ENCODE assay signal across 8 cellular contexts in genomic region chr15:42920281-42921048, GRCh38. TPM values are rescaled to one million over a fixed set of nuclear protein-coding genes. Genes with fewer than 3 reads are reported as not detected.
DNase-seq lines count a peak whose midpoint lies in the region; ATAC-seq lines count a peak whose summit lies in the region.

TTBK2 (minus strand) TSS chr15:42920778; CDS start chr15:42878617, 42,161 bp downstream.

- intact Hi-C loops in activated T-helper 1 cell treated with anti-CD3 and anti-CD28 coated beads, Interleukin-12 subunit alpha, Interleukin-12 subunit beta, Interleukin-2, Interleukin-4 antibody, amounts not matched to agents 30 ng/mL and 10 ng/mL and 1 ng/mL, durations not matched to agents 14 hours and 24 hours and 36 hours (cut with micrococcal nuclease): loop anchor here (1.0 to 5.0 kb wide), 9 partner anchors 183 to 948 kb away; partner anchors contain the start of genes CCNDBP1, CDAN1, EHD4 and GANC

- peak within 1 kb of the TSS; percentile 79 for H3K9ac ChIP-seq in Karpas-422 (ENCODE audit: low read length)

- no peaks in the 10 kb centered on the region for H3K9me2 ChIP-seq in Karpas-422 (replicated peaks; ENCODE audit: insufficient read depth, low read length)

- peak; percentile 92 for DNase-seq in DMS79 treated with DMSO at 0.1 percent for 48 hours (lab: John Stamatoyannopoulos, UW)
- peak; percentile 99 for DNase-seq in Karpas-422
- DNase-seq in RKO (ENCODE audit: low spot score): peak; percentile 98
- DNase-seq in activated T-helper 1 cell treated with anti-CD3 and anti-CD28 coated beads, Interleukin-12 subunit alpha, Interleukin-12 subunit beta, Interleukin-2, Interleukin-4 antibody, amounts not matched to agents 30 ng/mL and 10 ng/mL and 1 ng/mL, durations not matched to agents 14 hours and 24 hours and 36 hours (ENCODE audit: low spot score): peak; percentile 96
- peak; percentile 98 for DNase-seq in fibroblast of gingiva (ENCODE audit: low read depth)
- DNase-seq in naive B cell: peak; percentile 97

- H3K27me3 ChIP-seq in Karpas-422 (ENCODE audit: low read length): no peaks in the 10 kb centered on the region

- H3K4me1 ChIP-seq in Karpas-422 (ENCODE audit: low read length): peaks cover 47% of the 10 kb centered on the region

- peak within 1 kb of the TSS; percentile 98 for H3K4me2 ChIP-seq in Karpas-422 (ENCODE audit: low read depth, low read length, poor library complexity, severe bottlenecking)

- no peaks in the 10 kb centered on the region for H3K9me3 Mint-ChIP-seq in activated T-helper 1 cell treated with anti-CD3 and anti-CD28 coated beads, Interleukin-12 subunit alpha, Interleukin-12 subunit beta, Interleukin-2, Interleukin-4 antibody, amounts not matched to agents 30 ng/mL and 10 ng/mL and 1 ng/mL, durations not matched to agents 14 hours and 24 hours and 36 hours
- peaks cover 0 to 1% (median 0%) of the 10 kb centered on the region in 7 donors for H3K9me3 Mint-ChIP-seq in naive B cell
- H3K9me3 Mint-ChIP-seq in stimulated activated memory B cell treated with anti-CD40 and anti-IgM and Interleukin-4, amounts not matched to agents 10 μg/mL and 1 μg/mL and 100 μg/mL, for 72 hours: no peaks in the 10 kb centered on the region

- peak; percentile 89 for ATAC-seq in GM21825 (IDR thresholded peaks at IDR 0.05; ENCODE audit: unreplicated experiment)
- ATAC-seq in naive B cell (ENCODE audit: low read depth in 2 of 2): peak; percentile 92 to 94
- ATAC-seq in stimulated activated memory B cell treated with anti-CD40 and anti-IgM and Interleukin-4, amounts not matched to agents 10 μg/mL and 1 μg/mL and 100 μg/mL, for 72 hours: peak; percentile 99

- peak within 1 kb of the TSS; percentile 100 for H2AFZ ChIP-seq in Karpas-422 (ENCODE audit: low read length)

- peak within 1 kb of the TSS; percentile 98 for H3K4me3 Mint-ChIP-seq in activated T-helper 1 cell treated with anti-CD3 and anti-CD28 coated beads, Interleukin-12 subunit alpha, Interleukin-12 subunit beta, Interleukin-2, Interleukin-4 antibody, amounts not matched to agents 30 ng/mL and 10 ng/mL and 1 ng/mL, durations not matched to agents 14 hours and 24 hours and 36 hours
- peak within 1 kb of the TSS; percentile 93 to 99 (median 97) for H3K4me3 Mint-ChIP-seq in naive B cell
- peak within 1 kb of the TSS; percentile 94 for H3K4me3 Mint-ChIP-seq in stimulated activated memory B cell treated with anti-CD40 and anti-IgM and Interleukin-4, amounts not matched to agents 10 μg/mL and 1 μg/mL and 100 μg/mL, for 72 hours

- H3K4me1 Mint-ChIP-seq in activated T-helper 1 cell treated with anti-CD3 and anti-CD28 coated beads, Interleukin-12 subunit alpha, Interleukin-12 subunit beta, Interleukin-2, Interleukin-4 antibody, amounts not matched to agents 30 ng/mL and 10 ng/mL and 1 ng/mL, durations not matched to agents 14 hours and 24 hours and 36 hours (ENCODE audit: low read depth): peaks cover 39% of the 10 kb centered on the region
- H3K4me1 Mint-ChIP-seq in naive B cell: peaks cover 33 to 37% (median 34%) of the 10 kb centered on the region in 3 donors
- peaks cover 39% of the 10 kb centered on the region for H3K4me1 Mint-ChIP-seq in stimulated activated memory B cell treated with anti-CD40 and anti-IgM and Interleukin-4, amounts not matched to agents 10 μg/mL and 1 μg/mL and 100 μg/mL, for 72 hours

- peaks cover 48% of the 10 kb centered on the region for H3K79me2 ChIP-seq in Karpas-422 (ENCODE audit: low read length)

- peak within 1 kb of the TSS; percentile 61 for H3K27ac ChIP-seq in Karpas-422 (ENCODE audit: low read length)

- H3K9me3 ChIP-seq in Karpas-422 (ENCODE audit: low read length): no peaks in the 10 kb centered on the region

- no peaks in the 10 kb centered on the region for H4K20me1 ChIP-seq in Karpas-422 (ENCODE audit: insufficient read depth, low read depth, low read length)

- no peaks in the 10 kb centered on the region for H3K27me3 Mint-ChIP-seq in activated T-helper 1 cell treated with anti-CD3 and anti-CD28 coated beads, Interleukin-12 subunit alpha, Interleukin-12 subunit beta, Interleukin-2, Interleukin-4 antibody, amounts not matched to agents 30 ng/mL and 10 ng/mL and 1 ng/mL, durations not matched to agents 14 hours and 24 hours and 36 hours (ENCODE audit: insufficient read depth)
- H3K27me3 Mint-ChIP-seq in naive B cell: no peaks in the 10 kb centered on the region
- no peaks in the 10 kb centered on the region for H3K27me3 Mint-ChIP-seq in stimulated activated memory B cell treated with anti-CD40 and anti-IgM and Interleukin-4, amounts not matched to agents 10 μg/mL and 1 μg/mL and 100 μg/mL, for 72 hours

- no peaks in the 10 kb centered on the region for H3K36me3 ChIP-seq in Karpas-422 (ENCODE audit: insufficient read depth, low read length)

- peak within 1 kb of the TSS; percentile 94 for H3K27ac Mint-ChIP-seq in activated T-helper 1 cell treated with anti-CD3 and anti-CD28 coated beads, Interleukin-12 subunit alpha, Interleukin-12 subunit beta, Interleukin-2, Interleukin-4 antibody, amounts not matched to agents 30 ng/mL and 10 ng/mL and 1 ng/mL, durations not matched to agents 14 hours and 24 hours and 36 hours
- peak within 1 kb of the TSS; percentile 86 to 93 (median 90) for H3K27ac Mint-ChIP-seq in naive B cell
- H3K27ac Mint-ChIP-seq in stimulated activated memory B cell treated with anti-CD40 and anti-IgM and Interleukin-4, amounts not matched to agents 10 μg/mL and 1 μg/mL and 100 μg/mL, for 72 hours: peak within 1 kb of the TSS; percentile 83

- peaks cover 3% of the 10 kb centered on the region for H3K36me3 Mint-ChIP-seq in activated T-helper 1 cell treated with anti-CD3 and anti-CD28 coated beads, Interleukin-12 subunit alpha, Interleukin-12 subunit beta, Interleukin-2, Interleukin-4 antibody, amounts not matched to agents 30 ng/mL and 10 ng/mL and 1 ng/mL, durations not matched to agents 14 hours and 24 hours and 36 hours (ENCODE audit: low read depth)
- no peaks in the 10 kb centered on the region for H3K36me3 Mint-ChIP-seq in naive B cell
- H3K36me3 Mint-ChIP-seq in stimulated activated memory B cell treated with anti-CD40 and anti-IgM and Interleukin-4, amounts not matched to agents 10 μg/mL and 1 μg/mL and 100 μg/mL, for 72 hours: no peaks in the 10 kb centered on the region

- H3K4me3 ChIP-seq in Karpas-422 (ENCODE audit: low read length): peak within 1 kb of the TSS; percentile 87

RNA-seq across cellular contexts. Expression of gene TTBK2, which starts in this region (rescaled TPM):
- 13.8 and 33.8 TPM in 2 replicates for total RNA-seq in Karpas-422 (2014; rRNA removed; shearing (Covaris generic); ENCODE audit: low replicate concordance)
- 11.4 and 13.4 TPM in 2 replicates for total RNA-seq in activated T-helper 1 cell treated with anti-CD3 and anti-CD28 coated beads, Interleukin-12 subunit alpha, Interleukin-12 subunit beta, Interleukin-2, Interleukin-4 antibody, amounts not matched to agents 30 ng/mL and 10 ng/mL and 1 ng/mL, durations not matched to agents 14 hours and 24 hours and 36 hours
- 10 to 100 TPM in 4 of 6 donors, 1 to 10 TPM in 2; 5.7 to 12.0 (median 10.4) TPM for polyA plus RNA-seq in naive B cell (ENCODE audit: low read depth in 6 of 6)

Comparison
In these comparisons a context has a peak if more than half of its experiments do, and no peak if none do; other contexts are left out.
1. Peak in every context shown above with its lines: DNase-seq, ATAC-seq, H3K4me3 ChIP-seq and H3K27ac ChIP-seq.